Comparison of ENCODE assay signal across 20 cellular contexts in the genomic region with DNA sequence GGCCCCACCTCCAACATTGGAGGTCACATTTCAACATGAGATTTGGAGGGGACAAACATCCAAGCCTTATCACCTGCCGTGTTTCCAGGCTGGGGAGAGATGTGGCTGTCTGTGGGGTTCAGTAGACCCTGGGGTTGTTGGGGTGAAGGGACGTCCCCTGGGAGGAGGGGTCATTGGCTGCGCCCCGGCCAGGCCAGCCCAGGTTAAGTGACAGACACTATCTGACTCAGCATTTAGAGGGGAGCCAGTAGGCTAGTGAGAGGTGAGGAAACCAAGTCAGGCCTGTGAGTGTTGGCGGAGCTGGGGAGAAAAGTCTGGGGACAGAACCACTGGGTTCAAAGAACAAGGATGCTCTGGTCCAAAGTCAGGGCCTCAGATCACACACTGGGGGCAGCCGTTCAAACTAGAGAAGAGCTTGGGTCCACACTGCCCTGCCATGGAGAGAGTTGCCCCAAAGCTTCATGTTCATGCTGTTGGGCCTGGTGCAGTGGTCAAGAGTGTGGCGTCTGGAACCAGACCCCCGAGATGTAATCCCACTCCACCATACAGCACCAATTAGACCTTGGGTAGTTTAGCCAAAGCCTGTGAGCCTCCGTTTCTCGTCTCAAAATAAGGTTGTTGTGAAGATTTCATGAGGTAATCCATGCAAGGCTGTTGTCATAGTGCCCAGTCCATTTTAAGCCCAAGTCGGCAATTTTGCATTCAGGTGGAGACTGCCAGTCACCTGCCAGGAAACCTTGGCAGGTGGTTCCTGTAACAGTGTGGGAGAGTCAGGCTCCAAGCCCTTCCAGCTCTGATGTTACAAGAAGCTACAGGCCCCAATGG.
"Had no signal": no experiment of that assay in that cellular context is flagged by ENCODE, and none has a peak within 500 bp of the region (broad histone marks: within the 10 kb centered on the region; RNA-seq: fewer than 3 reads in every experiment).

No MANE protein-coding gene starts in this region.

- H3K36me3 ChIP-seq: cardiac muscle cell, gastrocnemius medialis, left ventricle myocardium inferior had no signal

- H3K4me1 ChIP-seq: gastrocnemius medialis, left ventricle myocardium inferior had no signal

- H3K9me3 ChIP-seq: gastrocnemius medialis, left ventricle myocardium inferior had no signal

- ATAC-seq: activated CD8-positive, alpha-beta memory T cell treated with anti-CD3 and anti-CD28 coated beads, Interleukin-2, amount 10 ng/mL, durations not matched to agents 7 days and 5 days; activated T-helper 17 cell treated with anti-CD3 and anti-CD28 coated beads, Interleukin-2, amount 50 U/mL, for 72 hours; gastrocnemius medialis; stimulated activated naive B cell treated with anti-CD40 and anti-IgM and Interleukin-4, amounts not matched to agents 10 μg/mL and 1 μg/mL and 100 μg/mL, for 72 hours had no signal

- DNase-seq: activated B cell treated with CpG ODN at 0.5 μM for 24 hours; activated CD4-positive, alpha-beta memory T cell treated with anti-CD3 and anti-CD28 coated beads, Interleukin-2, amount 10 ng/mL, durations not matched to agents 7 days and 5 days; activated CD4-positive, alpha-beta T cell treated with anti-CD3 and anti-CD28 coated beads for 4 hours; activated CD8-positive, alpha-beta memory T cell treated with anti-CD3 and anti-CD28 coated beads, Interleukin-2, amount 10 ng/mL, durations not matched to agents 7 days and 5 days; activated naive CD4-positive, alpha-beta T cell treated with Interleukin-2 at 50 U/mL for 16 hours; activated naive CD8-positive, alpha-beta T cell treated with anti-CD3 and anti-CD28 coated beads, Interleukin-2, amount 10 ng/mL, durations not matched to agents 7 days and 5 days; activated T-cell treated with anti-CD3 and anti-CD28 coated beads, Interleukin-2, amount 50 U/mL, for 1 hour; amygdala; gastrocnemius medialis; kidney; left ventricle myocardium inferior; mammary epithelial cell; nephron progenitor cell; nucleus accumbens; stimulated activated naive B cell treated with anti-CD40 and anti-IgM and Interleukin-4, amounts not matched to agents 10 μg/mL and 1 μg/mL and 100 μg/mL, for 72 hours; T-helper 9 cell had no signal

- FAIRE-seq: colon, kidney had no signal

- H3K27me3 ChIP-seq: cardiac muscle cell, gastrocnemius medialis had no signal

- H3K27ac ChIP-seq: cardiac muscle cell, dorsolateral prefrontal cortex, gastrocnemius medialis, left ventricle myocardium inferior had no signal

- H3K4me3 ChIP-seq: cardiac muscle cell, dorsolateral prefrontal cortex, gastrocnemius medialis, left ventricle myocardium inferior had no signal
